34 cellular contexts compared by ENCODE assay signal in the genomic region with DNA sequence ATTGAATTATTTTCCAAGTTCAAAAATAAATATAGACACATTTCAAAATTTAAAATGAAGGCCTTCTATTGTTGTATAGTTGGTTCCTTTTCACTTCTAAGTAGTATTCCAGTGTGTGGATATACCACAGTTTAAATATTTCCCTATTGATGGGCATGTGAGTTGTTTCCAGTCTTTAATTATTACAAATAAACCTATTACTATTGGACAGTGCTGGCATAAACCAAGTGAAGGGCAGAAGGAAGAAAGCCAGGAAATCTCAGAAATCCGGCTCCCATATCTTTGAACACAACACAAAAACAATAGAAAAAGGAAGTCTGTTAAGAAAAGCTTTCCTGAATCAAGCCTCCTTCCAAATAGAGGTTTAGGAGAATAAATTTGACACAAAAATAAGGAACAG.
"Had no signal": no experiment of that assay in that cellular context is flagged by ENCODE, and none has a peak within 500 bp of the region (broad histone marks: within the 10 kb centered on the region; RNA-seq: fewer than 3 reads in every experiment).

No MANE protein-coding gene starts in this region.

- H3K27ac Mint-ChIP-seq: activated CD4-positive, alpha-beta memory T cell treated with anti-CD3 and anti-CD28 coated beads, Interleukin-2, amount 10 ng/mL, durations not matched to agents 7 days and 5 days; activated naive CD4-positive, alpha-beta T cell treated with anti-CD3 and anti-CD28 coated beads, Interleukin-2, amount 10 ng/mL, durations not matched to agents 7 days and 5 days; activated naive CD8-positive, alpha-beta T cell treated with anti-CD3 and anti-CD28 coated beads, Interleukin-2, amount 10 ng/mL, durations not matched to agents 7 days and 5 days; activated T-cell treated with anti-CD3 and anti-CD28 coated beads, Interleukin-2, amount 50 U/mL, for 24 hours; brain; endodermal cell; T-helper 2 cell treated with Interferon-gamma antibody and Interleukin-4, amounts not matched to agents 5 μg/mL and 100 μg/mL, for 36 hours had no signal

- H3K27me3 ChIP-seq: ascending aorta, breast epithelium, cardiac muscle cell, colonic mucosa, dorsolateral prefrontal cortex, esophagus squamous epithelium had no signal

- H3K9me3 ChIP-seq: ascending aorta, breast epithelium, colonic mucosa, esophagus squamous epithelium had no signal

- FAIRE-seq: frontal cortex had no signal

- H3K27ac ChIP-seq: ascending aorta, breast epithelium, cardiac muscle cell, colonic mucosa, dorsolateral prefrontal cortex, epithelial cell of prostate, esophagus squamous epithelium had no signal

- H3K4me1 ChIP-seq: ascending aorta, breast epithelium, colonic mucosa, esophagus squamous epithelium had no signal

- H3K4me3 Mint-ChIP-seq: activated CD4-positive, alpha-beta memory T cell treated with anti-CD3 and anti-CD28 coated beads, Interleukin-2, amount 10 ng/mL, durations not matched to agents 7 days and 5 days; activated CD4-positive, alpha-beta T cell treated with anti-CD3 and anti-CD28 coated beads, Interleukin-2, amount 10 ng/mL, durations not matched to agents 7 days and 5 days; activated naive CD4-positive, alpha-beta T cell treated with anti-CD3 and anti-CD28 coated beads, Interleukin-2, amount 10 ng/mL, durations not matched to agents 7 days and 5 days; activated naive CD8-positive, alpha-beta T cell treated with anti-CD3 and anti-CD28 coated beads, Interleukin-2, amount 10 ng/mL, durations not matched to agents 7 days and 5 days; activated T-cell treated with anti-CD3 and anti-CD28 coated beads, Interleukin-2, amount 50 U/mL, for 24 hours; activated T-cell treated with anti-CD3 and anti-CD28 coated beads, Interleukin-2, amount 50 U/mL, for 72 hours; brain; endodermal cell; T-helper 17 cell; T-helper 2 cell treated with Interferon-gamma antibody and Interleukin-4, amounts not matched to agents 5 μg/mL and 100 μg/mL, for 36 hours had no signal

- H3K9me3 Mint-ChIP-seq: activated CD4-positive, alpha-beta memory T cell treated with anti-CD3 and anti-CD28 coated beads, Interleukin-2, amount 10 ng/mL, durations not matched to agents 7 days and 5 days; activated naive CD4-positive, alpha-beta T cell treated with anti-CD3 and anti-CD28 coated beads, Interleukin-2, amount 10 ng/mL, durations not matched to agents 7 days and 5 days; activated naive CD4-positive, alpha-beta T cell treated with anti-CD3 and anti-CD28 coated beads, Interleukin-2, amount 50 U/mL, for 72 hours; activated naive CD8-positive, alpha-beta T cell treated with anti-CD3 and anti-CD28 coated beads, Interleukin-2, amount 10 ng/mL, durations not matched to agents 7 days and 5 days; activated T-cell treated with anti-CD3 and anti-CD28 coated beads, Interleukin-2, amount 50 U/mL, for 24 hours; activated T-cell treated with anti-CD3 and anti-CD28 coated beads, Interleukin-2, amount 50 U/mL, for 72 hours; T-helper 2 cell treated with Interferon-gamma antibody and Interleukin-4, amounts not matched to agents 5 μg/mL and 100 μg/mL, for 36 hours had no signal

- ATAC-seq: activated naive CD4-positive, alpha-beta T cell treated with anti-CD3 and anti-CD28 coated beads, Interleukin-2, amount 50 U/mL, for 72 hours; activated T-cell treated with anti-CD3 and anti-CD28 coated beads, Interleukin-2, amount 50 U/mL, for 72 hours; T-helper 17 cell had no signal

- DNase-seq: activated CD4-positive, alpha-beta memory T cell treated with anti-CD3 and anti-CD28 coated beads, Interleukin-2, amount 10 ng/mL, durations not matched to agents 7 days and 5 days; activated CD4-positive, alpha-beta T cell treated with anti-CD3 and anti-CD28 coated beads for 1 hour; activated CD4-positive, alpha-beta T cell treated with anti-CD3 and anti-CD28 coated beads for 4 hours; activated CD4-positive, alpha-beta T cell treated with anti-CD3 and anti-CD28 coated beads, Interleukin-2, amount 10 ng/mL, durations not matched to agents 7 days and 5 days; activated CD4-positive, alpha-beta T cell treated with anti-CD3 and anti-CD28 coated beads, Interleukin-2, amount 50 U/mL, for 4 hours; activated CD4-positive, CD25-positive, alpha-beta regulatory T cell; activated CD8-positive, alpha-beta memory T cell treated with anti-CD3 and anti-CD28 coated beads, Interleukin-2, amount 50 U/mL, for 48 hours; activated gamma-delta T cell; activated naive CD4-positive, alpha-beta T cell; activated naive CD4-positive, alpha-beta T cell treated with anti-CD3 and anti-CD28 coated beads, Interleukin-2, amount 10 ng/mL, durations not matched to agents 7 days and 5 days; activated naive CD8-positive, alpha-beta T cell treated with anti-CD3 and anti-CD28 coated beads, Interleukin-2, amount 10 ng/mL, durations not matched to agents 7 days and 5 days; activated T-cell treated with anti-CD3 and anti-CD28 coated beads for 4 hours; activated T-cell treated with anti-CD3 and anti-CD28 coated beads, Interleukin-2, amount 50 U/mL, for 24 hours; activated T-cell treated with anti-CD3 and anti-CD28 coated beads, Interleukin-2, amount 50 U/mL, for 72 hours; central memory CD4-positive, alpha-beta T cell; cerebellar nuclear complex; colonic mucosa; dorsolateral prefrontal cortex; effector memory CD4-positive, alpha-beta T cell; endodermal cell; esophagus squamous epithelium; foreskin fibroblast; head of caudate nucleus; T-helper 1 cell; T-helper 17 cell; T1000 had no signal

- H3K27me3 Mint-ChIP-seq: activated CD4-positive, alpha-beta memory T cell treated with anti-CD3 and anti-CD28 coated beads, Interleukin-2, amount 10 ng/mL, durations not matched to agents 7 days and 5 days; activated CD4-positive, alpha-beta T cell treated with anti-CD3 and anti-CD28 coated beads, Interleukin-2, amount 10 ng/mL, durations not matched to agents 7 days and 5 days; activated naive CD4-positive, alpha-beta T cell treated with anti-CD3 and anti-CD28 coated beads, Interleukin-2, amount 10 ng/mL, durations not matched to agents 7 days and 5 days; activated naive CD8-positive, alpha-beta T cell treated with anti-CD3 and anti-CD28 coated beads, Interleukin-2, amount 10 ng/mL, durations not matched to agents 7 days and 5 days; activated T-cell treated with anti-CD3 and anti-CD28 coated beads, Interleukin-2, amount 50 U/mL, for 24 hours; brain; T-helper 17 cell had no signal

- H3K4me3 ChIP-seq: ascending aorta, breast epithelium, cardiac muscle cell, colonic mucosa, dorsolateral prefrontal cortex, esophagus squamous epithelium had no signal

- H3K4me1 Mint-ChIP-seq: endodermal cell had no signal
